Comparison of ENCODE assay signal across 8 cellular contexts in genomic region chr15:82261566-82262421, GRCh38. TPM values are rescaled to one million over a fixed set of nuclear protein-coding genes. Genes with fewer than 3 reads are reported as not detected.
DNase-seq lines count a peak whose midpoint lies in the region; ATAC-seq and TF ChIP-seq lines count a peak whose summit lies in the region.
"Not testable (repeated sequence)": the region's sequence is repeated elsewhere in the genome, so short reads cannot be mapped to it uniquely, and the experiment has no call there.

No MANE protein-coding gene starts in this region.

- H3K4me3 ChIP-seq in iPS DF 6.9 (ENCODE audit: low read length) (peak overlapping the region; percentile 96; the same call in 1 of the 2 replicates), prostate gland (peak overlapping the region; percentile 47 to 71), aorta (ENCODE audit: low read length in 2 of 2) (peak overlapping the region; percentile 53 to 88)

- peak; percentile 62 for DNase-seq in LHCN-M2 (ENCODE audit: low read depth)
- peak; percentile 7 for DNase-seq in T-helper 9 cell
- peak; percentile 1 for DNase-seq in brain pericyte (ENCODE audit: low read depth, low spot score)
- DNase-seq in iPS DF 6.9 (ENCODE audit: low read depth, low spot score); prostate gland (ENCODE audit: low spot score): not testable (repeated sequence)
- peak; percentile 49 to 72 for DNase-seq in aorta

- not testable (repeated sequence) for H3K4me1 ChIP-seq in iPS DF 6.9 (ENCODE audit: control insufficient read depth, insufficient read depth, low read length); prostate gland (replicated peaks); aorta (ENCODE audit: control insufficient read depth in 1 of 2, insufficient read depth in 2 of 2, low read length in 2 of 2)

- ATAC-seq in GM18511 (IDR thresholded peaks at IDR 0.05; ENCODE audit: unreplicated experiment) (peak; percentile 39), HG02678 (IDR thresholded peaks at IDR 0.05; ENCODE audit: unreplicated experiment) (peak; percentile 17), aorta (ENCODE audit: low FRiP score) (peak; percentile 3)

- WGBS in iPS DF 6.9 (ENCODE audit: insufficient coverage, insufficient read length): no CpG with 5 or more reads among the region's 19 CpGs
- 2% methylated on average over 19 of the region's 19 CpGs for WGBS in prostate gland
- WGBS in aorta, 2 donors: 2 to 3% methylated on average over 18 to 19 of the region's 19 CpGs

- intact Hi-C loops in prostate gland (cut with DNase I); aorta (cut with DNase I): not testable (repeated sequence)

- not testable (repeated sequence) for H3K27ac ChIP-seq in iPS DF 6.9 (ENCODE audit: low read length)
- H3K27ac ChIP-seq in prostate gland: peak overlapping the region; percentile 61 to 67
- peak overlapping the region in 1 of 2 donors; percentile 20 for H3K27ac ChIP-seq in aorta (ENCODE audit: low read depth in 1 of 2, low read length in 2 of 2)

- TF ChIP-seq POLR2A in prostate gland (IDR thresholded peaks at IDR 0.05): not testable (repeated sequence)

- TF ChIP-seq CTCF in prostate gland (IDR thresholded peaks at IDR 0.05): not testable (repeated sequence)

- H3K36me3 ChIP-seq in iPS DF 6.9 (ENCODE audit: control insufficient read depth, insufficient read depth, low read length); prostate gland; aorta (ENCODE audit: control insufficient read depth in 1 of 2, insufficient read depth in 2 of 2, low read length in 1 of 2): not testable (repeated sequence)

- H3K27me3 ChIP-seq in iPS DF 6.9 (ENCODE audit: control insufficient read depth, insufficient read depth, low read length); prostate gland (replicated peaks; ENCODE audit: insufficient read depth); aorta (ENCODE audit: control insufficient read depth in 1 of 2, insufficient read depth in 2 of 2, low read length in 1 of 2): not testable (repeated sequence)

- not testable (repeated sequence) for H3K9me3 ChIP-seq in iPS DF 6.9 (ENCODE audit: control insufficient read depth, insufficient read depth, low read length); prostate gland; aorta (ENCODE audit: control insufficient read depth, low read length)

RNA-seq across cellular contexts. Expression of gene EFL1, which starts 0.7 kb away (rescaled TPM):
- total RNA-seq in LHCN-M2 (2014; rRNA removed) (19.6 and 20.6 TPM in 2 replicates), prostate gland (10 to 100 TPM; 22.7 to 29.3 TPM), aorta (10 to 100 TPM; 14.7 to 15.1 TPM)
- polyA plus RNA-seq in LHCN-M2 (2012): 8.7 TPM
- polyA plus RNA-seq in aorta: 1 to 10 TPM; 5.5 to 6.0 TPM

RNA-seq across cellular contexts. Expression of gene SAXO2, which starts 0.8 kb away (rescaled TPM):
- total RNA-seq in LHCN-M2 (2014; rRNA removed) (0.17 TPM in 1 of 2 replicates, not detected in the other), prostate gland (1 to 10 TPM; 4.0 to 4.3 TPM), aorta (1 to 10 TPM; 1.9 to 5.1 TPM)
- 0.96 TPM for polyA plus RNA-seq in LHCN-M2 (2012)
- polyA plus RNA-seq in aorta: 1 to 10 TPM in 1 of 2 donors, not detected in 1; 2.5 TPM
